In the genomic region with DNA sequence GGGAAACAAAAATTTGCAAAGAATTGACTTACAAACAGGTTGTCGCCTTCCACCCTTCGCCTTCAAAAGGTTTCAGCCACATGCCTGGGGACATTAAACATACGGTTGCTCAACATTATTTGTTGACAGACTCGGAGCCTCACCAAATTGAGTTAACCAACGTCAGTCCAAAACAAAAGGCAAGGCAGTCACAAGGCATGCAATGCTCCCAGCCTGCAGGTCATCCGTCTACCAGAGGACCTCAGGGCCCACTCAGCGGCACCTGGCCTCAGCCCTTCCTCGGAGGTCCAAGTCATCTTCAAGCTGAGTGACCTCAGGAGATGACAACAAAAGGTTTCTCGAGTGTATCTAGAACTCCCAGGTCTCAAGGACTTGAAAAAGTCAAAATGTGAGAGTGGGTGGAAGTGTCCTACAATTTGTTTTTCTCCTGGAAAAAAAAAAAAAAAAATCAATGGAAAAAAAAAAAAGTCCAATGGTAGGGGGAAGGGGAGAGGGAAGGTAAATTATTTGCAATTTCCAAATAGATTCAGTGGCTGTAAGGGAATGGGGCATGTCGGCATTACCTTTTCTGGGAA, we compare ENCODE assay signal across 22 cellular contexts.
"Had no signal": no experiment of that assay in that cellular context is flagged by ENCODE, and none has a peak within 500 bp of the region (broad histone marks: within the 10 kb centered on the region; RNA-seq: fewer than 3 reads in every experiment).

No MANE protein-coding gene starts in this region.

- H3K4me1 ChIP-seq: body of pancreas had no signal

- H3K9me3 Mint-ChIP-seq: activated CD4-positive, alpha-beta memory T cell treated with anti-CD3 and anti-CD28 coated beads, Interleukin-2, amount 10 ng/mL, durations not matched to agents 7 days and 5 days; activated CD4-positive, alpha-beta T cell treated with anti-CD3 and anti-CD28 coated beads, Interleukin-2, amount 10 ng/mL, durations not matched to agents 24 days and 14 days; activated naive CD4-positive, alpha-beta T cell treated with anti-CD3 and anti-CD28 coated beads, Interleukin-2, amount 10 ng/mL, durations not matched to agents 7 days and 5 days; activated naive CD8-positive, alpha-beta T cell treated with anti-CD3 and anti-CD28 coated beads, Interleukin-2, amount 50 U/mL, for 24 hours; activated T-cell treated with anti-CD3 and anti-CD28 coated beads, Interleukin-2, amount 50 U/mL, for 72 hours; naive thymus-derived CD8-positive, alpha-beta T cell; neural progenitor cell; type B pancreatic cell had no signal

- H3K27ac Mint-ChIP-seq: activated CD4-positive, alpha-beta memory T cell treated with anti-CD3 and anti-CD28 coated beads, Interleukin-2, amount 10 ng/mL, durations not matched to agents 7 days and 5 days; activated CD4-positive, alpha-beta T cell treated with anti-CD3 and anti-CD28 coated beads, Interleukin-2, amount 10 ng/mL, durations not matched to agents 24 days and 14 days; activated naive CD4-positive, alpha-beta T cell treated with anti-CD3 and anti-CD28 coated beads, Interleukin-2, amount 10 ng/mL, durations not matched to agents 7 days and 5 days; activated naive CD8-positive, alpha-beta T cell treated with anti-CD3 and anti-CD28 coated beads, Interleukin-2, amount 50 U/mL, for 24 hours; neural progenitor cell; type B pancreatic cell had no signal

- H3K27me3 Mint-ChIP-seq: activated CD4-positive, alpha-beta memory T cell treated with anti-CD3 and anti-CD28 coated beads, Interleukin-2, amount 10 ng/mL, durations not matched to agents 7 days and 5 days; activated CD4-positive, alpha-beta T cell treated with anti-CD3 and anti-CD28 coated beads, Interleukin-2, amount 10 ng/mL, durations not matched to agents 24 days and 14 days; activated naive CD4-positive, alpha-beta T cell treated with anti-CD3 and anti-CD28 coated beads, Interleukin-2, amount 10 ng/mL, durations not matched to agents 7 days and 5 days; activated naive CD8-positive, alpha-beta T cell treated with anti-CD3 and anti-CD28 coated beads, Interleukin-2, amount 50 U/mL, for 24 hours; naive thymus-derived CD8-positive, alpha-beta T cell; type B pancreatic cell had no signal

- ATAC-seq: activated naive CD8-positive, alpha-beta T cell treated with anti-CD3 and anti-CD28 coated beads, Interleukin-2, amount 50 U/mL, for 24 hours; activated T-cell treated with anti-CD3 and anti-CD28 coated beads, Interleukin-2, amount 50 U/mL, for 72 hours; body of pancreas; heart left ventricle; left colon; lower lobe of right lung; naive thymus-derived CD8-positive, alpha-beta T cell had no signal

- DNase-seq: activated CD4-positive, alpha-beta memory T cell treated with anti-CD3 and anti-CD28 coated beads, Interleukin-2, amount 10 ng/mL, durations not matched to agents 7 days and 5 days; activated CD4-positive, alpha-beta T cell treated with anti-CD3 and anti-CD28 coated beads, Interleukin-2, amount 10 ng/mL, durations not matched to agents 24 days and 14 days; activated CD4-positive, CD25-positive, alpha-beta regulatory T cell; activated effector memory CD4-positive, alpha-beta T cell treated with anti-CD3 and anti-CD28 coated beads, Interleukin-2, amount 50 U/mL, for 16 hours; activated naive CD4-positive, alpha-beta T cell treated with anti-CD3 and anti-CD28 coated beads, Interleukin-2, amount 10 ng/mL, durations not matched to agents 7 days and 5 days; activated naive CD8-positive, alpha-beta T cell treated with anti-CD3 and anti-CD28 coated beads, Interleukin-2, amount 50 U/mL, for 24 hours; activated T-cell treated with anti-CD3 and anti-CD28 coated beads, Interleukin-2, amount 50 U/mL, for 72 hours; body of pancreas; heart left ventricle; left colon; lower lobe of right lung; naive thymus-derived CD8-positive, alpha-beta T cell; retina; spleen; stimulated activated CD4-positive, alpha-beta T cell treated with anti-CD3 and anti-CD28 coated beads, Interleukin-4, amount 100 ng/mL, for 1 hour; stimulated activated naive CD4-positive, alpha-beta T cell; T-helper 1 cell; T1000 had no signal

- H3K27ac ChIP-seq: body of pancreas, cardiac muscle cell, heart left ventricle, lower lobe of right lung, neural progenitor cell, spleen, thoracic aorta had no signal

- H3K4me1 Mint-ChIP-seq: neural progenitor cell had no signal

- H3K4me3 ChIP-seq: body of pancreas, cardiac muscle cell, heart left ventricle, lower lobe of right lung, neural progenitor cell, spleen, thoracic aorta had no signal

- H3K27me3 ChIP-seq: body of pancreas, cardiac muscle cell, heart left ventricle, neural progenitor cell, spleen had no signal

- H3K9me3 ChIP-seq: body of pancreas, heart left ventricle, lower lobe of right lung, spleen, thoracic aorta had no signal

- H3K4me3 Mint-ChIP-seq: activated CD4-positive, alpha-beta memory T cell treated with anti-CD3 and anti-CD28 coated beads, Interleukin-2, amount 10 ng/mL, durations not matched to agents 7 days and 5 days; activated CD4-positive, alpha-beta T cell treated with anti-CD3 and anti-CD28 coated beads, Interleukin-2, amount 10 ng/mL, durations not matched to agents 24 days and 14 days; activated naive CD4-positive, alpha-beta T cell treated with anti-CD3 and anti-CD28 coated beads, Interleukin-2, amount 10 ng/mL, durations not matched to agents 7 days and 5 days; activated naive CD8-positive, alpha-beta T cell treated with anti-CD3 and anti-CD28 coated beads, Interleukin-2, amount 50 U/mL, for 24 hours; activated T-cell treated with anti-CD3 and anti-CD28 coated beads, Interleukin-2, amount 50 U/mL, for 72 hours; neural progenitor cell; type B pancreatic cell had no signal
